ENCODE assay signal across 9 cellular contexts in genomic region chr17:27530791-27531391, GRCh38.
DNase-seq lines count a peak whose midpoint lies in the region; ATAC-seq and TF ChIP-seq lines count a peak whose summit lies in the region.
"Had no signal": no experiment of that assay in that cellular context is flagged by ENCODE, and none has a peak within 500 bp of the region (broad histone marks: within the 10 kb centered on the region; RNA-seq: fewer than 3 reads in every experiment).

No MANE protein-coding gene starts in this region.

- POLR2A ChIA-PET in PC-9 (lab: Charles Lee; ENCODE audit: unreplicated experiment), result no interaction called here

- BruUV-seq in PC-9 (replicated peaks; lab: Mats Ljungman, UMichigan), result no TSS peak

- peak overlapping the region; percentile 59 for H3K27ac ChIP-seq in PC-9
- peak overlapping the region; percentile 31 to 34 for H3K27ac ChIP-seq in thoracic aorta

- TF ChIP-seq CTCF in PC-9 (conservative IDR thresholded peaks at IDR 0.05) (no peak), fibroblast of villous mesenchyme (IDR thresholded peaks at IDR 0.05; ENCODE audit: insufficient read depth, low read depth, low read length) (no peak), thoracic aorta (IDR thresholded peaks at IDR 0.05) (no peak)

- no peaks in the 10 kb centered on the region for H3K9me2 ChIP-seq in PC-9 (ENCODE audit: insufficient read depth)

- H3K4me1 ChIP-seq in PC-9 (replicated peaks; ENCODE audit: insufficient read depth) (peaks cover 59% of the 10 kb centered on the region), thoracic aorta (ENCODE audit: control insufficient read depth in 1 of 2, low read depth in 2 of 2) (peaks cover 19 to 47% of the 10 kb centered on the region in 2 donors)

- CTCF ChIA-PET in PC-9 (lab: Charles Lee), result no interaction called here

- H3K9me3 ChIP-seq in PC-9 (ENCODE audit: insufficient read depth, low read depth) (no peaks in the 10 kb centered on the region), thoracic aorta (no peaks in the 10 kb centered on the region)

- H4K20me1 ChIP-seq in PC-9 (ENCODE audit: insufficient read depth), result no peaks in the 10 kb centered on the region

- H3K79me2 ChIP-seq in PC-9 (ENCODE audit: low read depth), result peaks cover 3% of the 10 kb centered on the region; the same call in 1 of the 2 replicates

- H3K27me3 ChIP-seq in PC-9 (ENCODE audit: insufficient read depth, low read depth) (no peaks in the 10 kb centered on the region), thoracic aorta (replicated peaks; ENCODE audit: insufficient read depth) (no peaks in the 10 kb centered on the region)

- H3K4me2 ChIP-seq in PC-9, result peak overlapping the region; percentile 59

- DNase-seq in PC-9, result peak; percentile 51 to 84
- DNase-seq in fibroblast of villous mesenchyme (ENCODE audit: low read depth), result peak; percentile 79
- no peak for DNase-seq in thoracic aorta (ENCODE audit: low spot score)
- DNase-seq in posterior cingulate gyrus, result no peak
- no peak for DNase-seq in AG08396 (ENCODE audit: low spot score)
- DNase-seq: activated CD8-positive, alpha-beta memory T cell treated with anti-CD3 and anti-CD28 coated beads for 24 hours; stimulated activated CD4-positive, alpha-beta T cell treated with anti-CD3 and anti-CD28 coated beads, Interleukin-12 subunit alpha, Interleukin-12 subunit beta, amount 100 ng/mL, for 4 hours had no signal

- no peak overlapping the region for H3K4me3 ChIP-seq in PC-9
- H3K4me3 ChIP-seq in fibroblast of villous mesenchyme (ENCODE audit: low read depth, low read length), result no peak overlapping the region
- no peak overlapping the region for H3K4me3 ChIP-seq in thoracic aorta

- ATAC-seq in GM21825 (IDR thresholded peaks at IDR 0.05; ENCODE audit: unreplicated experiment) (peak; percentile 42), thoracic aorta (ENCODE audit: insufficient number of reproducible peaks, low FRiP score, low read depth) (peak; percentile 67), HG03095 (IDR thresholded peaks at IDR 0.05; ENCODE audit: unreplicated experiment) (no peak)

- intact Hi-C loops in PC-9 (cut with micrococcal nuclease; ENCODE audit: unreplicated experiment) (no loop called here), posterior cingulate gyrus (cut with DNase I) (no loop called here)

- peaks cover 37% of the 10 kb centered on the region for H3F3A ChIP-seq in PC-9 (ENCODE audit: insufficient read depth, low read depth)

- no peaks in the 10 kb centered on the region for H3K36me3 ChIP-seq in PC-9 (ENCODE audit: low read depth)
- no peaks in the 10 kb centered on the region for H3K36me3 ChIP-seq in thoracic aorta

- no peak overlapping the region for H2AFZ ChIP-seq in PC-9

Comparison
In these comparisons a context has a peak if more than half of its experiments do, and no peak if none do; other contexts are left out.
1. DNase-seq: peak in PC-9 (2 of 2) and fibroblast of villous mesenchyme (single experiment); none in thoracic aorta (single experiment), posterior cingulate gyrus (0 of 10) and AG08396 (single experiment).